Comparison of ENCODE assay signal across 16 cellular contexts in the genomic region with DNA sequence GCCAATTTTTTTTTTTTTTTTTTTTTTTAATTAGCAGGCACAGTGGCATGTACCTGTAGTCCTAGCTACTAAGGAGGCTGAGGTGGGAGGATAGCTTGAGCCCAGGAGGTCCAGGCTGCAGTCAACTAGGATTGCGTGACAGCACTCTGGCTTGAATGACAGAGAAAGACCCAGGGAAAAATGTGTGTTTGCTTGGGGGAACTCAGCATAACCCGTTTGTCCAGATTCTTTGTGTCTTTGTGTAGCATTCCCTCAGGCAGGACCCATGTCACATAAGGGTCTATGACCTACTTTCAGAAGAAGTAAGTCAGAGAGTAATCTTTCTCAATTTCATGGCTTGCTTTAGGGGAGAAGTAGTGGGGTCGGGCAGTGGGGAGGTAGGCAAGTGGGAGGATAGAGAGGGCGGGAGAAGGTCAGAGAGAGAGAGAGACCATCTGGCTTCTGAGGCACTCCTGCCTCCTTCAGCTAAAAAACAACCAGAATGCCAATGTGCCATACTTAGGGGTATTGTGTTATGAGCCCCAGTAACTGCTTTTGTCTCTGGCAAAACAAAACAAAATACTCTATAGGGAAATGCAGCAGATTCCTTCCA. TPM values are rescaled to one million over a fixed set of nuclear protein-coding genes. Genes with fewer than 3 reads are reported as not detected.
DNase-seq lines count a peak whose midpoint lies in the region; ATAC-seq and TF ChIP-seq lines count a peak whose summit lies in the region.
"Had no signal": no experiment of that assay in that cellular context is flagged by ENCODE, and none has a peak within 500 bp of the region (broad histone marks: within the 10 kb centered on the region; RNA-seq: fewer than 3 reads in every experiment).

No MANE protein-coding gene starts in this region.

- peak; percentile 77 for ATAC-seq in WTC11
- ATAC-seq: A549 had no signal

- H3K9me3 Mint-ChIP-seq in WTC11: no peaks in the 10 kb centered on the region
- H3K9me3 Mint-ChIP-seq in activated CD4-positive, alpha-beta memory T cell treated with anti-CD3 and anti-CD28 coated beads, Interleukin-2, amount 10 ng/mL, durations not matched to agents 7 days and 5 days: no peaks in the 10 kb centered on the region

- peak; percentile 45 for DNase-seq in NCI-H748 (lab: John Stamatoyannopoulos, UW; ENCODE audit: unreplicated experiment)
- DNase-seq in NCI-H748 treated with DMSO at 0.1 percent for 48 hours (lab: John Stamatoyannopoulos, UW): no peak
- DNase-seq in WTC11 (ENCODE audit: low spot score): peak; percentile 27
- DNase-seq in islet precursor cell: peak; percentile 93
- peak; percentile 66 for DNase-seq in ureter (ENCODE audit: low spot score)
- no peak for DNase-seq in NCI-H2227 treated with DMSO at 0.1 percent for 48 hours (lab: John Stamatoyannopoulos, UW)
- no peak for DNase-seq in SW 1271 (lab: John Stamatoyannopoulos, UW)
- DNase-seq in activated CD4-positive, alpha-beta memory T cell treated with anti-CD3 and anti-CD28 coated beads, Interleukin-2, amount 10 ng/mL, durations not matched to agents 7 days and 5 days: no peak
- DNase-seq: activated CD8-positive, alpha-beta memory T cell treated with anti-CD3 and anti-CD28 coated beads, Interleukin-2, amount 50 U/mL, for 4 hours; foreskin melanocyte; left ventricle myocardium inferior; NCI-H1417 treated with DMSO at 0.1 percent for 48 hours; NCI-H82; SHP77 treated with DMSO at 0.1 percent for 48 hours; testis had no signal

- H3K4me1 Mint-ChIP-seq in WTC11: peaks cover 19% of the 10 kb centered on the region
- peaks cover 7% of the 10 kb centered on the region for H3K4me1 Mint-ChIP-seq in activated CD4-positive, alpha-beta memory T cell treated with anti-CD3 and anti-CD28 coated beads, Interleukin-2, amount 10 ng/mL, durations not matched to agents 7 days and 5 days

- no peak overlapping the region for H3K4me3 Mint-ChIP-seq in WTC11
- no peak overlapping the region for H3K4me3 Mint-ChIP-seq in activated CD4-positive, alpha-beta memory T cell treated with anti-CD3 and anti-CD28 coated beads, Interleukin-2, amount 10 ng/mL, durations not matched to agents 7 days and 5 days

- no peaks in the 10 kb centered on the region for H3K27me3 Mint-ChIP-seq in WTC11 (ENCODE audit: low read depth)
- no peaks in the 10 kb centered on the region for H3K27me3 Mint-ChIP-seq in activated CD4-positive, alpha-beta memory T cell treated with anti-CD3 and anti-CD28 coated beads, Interleukin-2, amount 10 ng/mL, durations not matched to agents 7 days and 5 days

- no peaks in the 10 kb centered on the region for H3K36me3 Mint-ChIP-seq in WTC11
- H3K36me3 Mint-ChIP-seq in activated CD4-positive, alpha-beta memory T cell treated with anti-CD3 and anti-CD28 coated beads, Interleukin-2, amount 10 ng/mL, durations not matched to agents 7 days and 5 days (ENCODE audit: low read depth): no peaks in the 10 kb centered on the region

- no peak for TF ChIP-seq CTCF in WTC11 (IDR thresholded peaks at IDR 0.05)

- CTCF ChIA-PET in WTC11 (lab: Charles Lee): interaction anchor here (0.6 to 0.9 kb wide), 2 partner anchors 32 to 138 kb away, joined by 4 to 5 read pairs; no protein-coding TSS in a partner anchor
- CTCF ChIA-PET in activated CD4-positive, alpha-beta memory T cell treated with anti-CD3 and anti-CD28 coated beads, Interleukin-2, amount 10 ng/mL, durations not matched to agents 7 days and 5 days (lab: Charles Lee): interaction anchor here (0.6 to 2.4 kb wide), 4 partner anchors 23 to 223 kb away, joined by 3 to 6 read pairs (median 4); no protein-coding TSS in a partner anchor

- POLR2A ChIA-PET in WTC11 (lab: Charles Lee): interaction anchor here (0.8 kb wide), 1 partner anchor 11 kb away, joined by 3 read pairs; no protein-coding TSS in a partner anchor
- POLR2A ChIA-PET in activated CD4-positive, alpha-beta memory T cell treated with anti-CD3 and anti-CD28 coated beads, Interleukin-2, amount 10 ng/mL, durations not matched to agents 7 days and 5 days (lab: Charles Lee): no interaction called here

- peak overlapping the region; percentile 86 for H3K27ac Mint-ChIP-seq in WTC11
- H3K27ac Mint-ChIP-seq in activated CD4-positive, alpha-beta memory T cell treated with anti-CD3 and anti-CD28 coated beads, Interleukin-2, amount 10 ng/mL, durations not matched to agents 7 days and 5 days: no peak overlapping the region

TF ChIP-seq in WTC11, 78 proteins besides CTCF, POLR2A, EP300 and RAD21:
- TF ChIP-seq GABPB1 (CRISPR knock-in tag; IDR thresholded peaks at IDR 0.05) (no peak), NR3C1 (CRISPR knock-in tag; conservative IDR thresholded peaks at IDR 0.05; ENCODE audit: low read depth) (no peak), OVOL2 (CRISPR knock-in tag; IDR thresholded peaks at IDR 0.05; ENCODE audit: borderline replicate concordance) (no peak), ZNF121 (CRISPR knock-in tag; IDR thresholded peaks at IDR 0.05) (no peak), JAZF1 (CRISPR knock-in tag; IDR thresholded peaks at IDR 0.05) (no peak), TCF7 (CRISPR knock-in tag; IDR thresholded peaks at IDR 0.05; ENCODE audit: low read depth) (no peak), NR2C2 (CRISPR knock-in tag; IDR thresholded peaks at IDR 0.05) (no peak), NFATC4 (CRISPR knock-in tag; IDR thresholded peaks at IDR 0.05) (no peak), RORB (CRISPR knock-in tag; IDR thresholded peaks at IDR 0.05) (no peak), TEAD4 (CRISPR knock-in tag; IDR thresholded peaks at IDR 0.05) (no peak)
- TF ChIP-seq, protein P1, sequence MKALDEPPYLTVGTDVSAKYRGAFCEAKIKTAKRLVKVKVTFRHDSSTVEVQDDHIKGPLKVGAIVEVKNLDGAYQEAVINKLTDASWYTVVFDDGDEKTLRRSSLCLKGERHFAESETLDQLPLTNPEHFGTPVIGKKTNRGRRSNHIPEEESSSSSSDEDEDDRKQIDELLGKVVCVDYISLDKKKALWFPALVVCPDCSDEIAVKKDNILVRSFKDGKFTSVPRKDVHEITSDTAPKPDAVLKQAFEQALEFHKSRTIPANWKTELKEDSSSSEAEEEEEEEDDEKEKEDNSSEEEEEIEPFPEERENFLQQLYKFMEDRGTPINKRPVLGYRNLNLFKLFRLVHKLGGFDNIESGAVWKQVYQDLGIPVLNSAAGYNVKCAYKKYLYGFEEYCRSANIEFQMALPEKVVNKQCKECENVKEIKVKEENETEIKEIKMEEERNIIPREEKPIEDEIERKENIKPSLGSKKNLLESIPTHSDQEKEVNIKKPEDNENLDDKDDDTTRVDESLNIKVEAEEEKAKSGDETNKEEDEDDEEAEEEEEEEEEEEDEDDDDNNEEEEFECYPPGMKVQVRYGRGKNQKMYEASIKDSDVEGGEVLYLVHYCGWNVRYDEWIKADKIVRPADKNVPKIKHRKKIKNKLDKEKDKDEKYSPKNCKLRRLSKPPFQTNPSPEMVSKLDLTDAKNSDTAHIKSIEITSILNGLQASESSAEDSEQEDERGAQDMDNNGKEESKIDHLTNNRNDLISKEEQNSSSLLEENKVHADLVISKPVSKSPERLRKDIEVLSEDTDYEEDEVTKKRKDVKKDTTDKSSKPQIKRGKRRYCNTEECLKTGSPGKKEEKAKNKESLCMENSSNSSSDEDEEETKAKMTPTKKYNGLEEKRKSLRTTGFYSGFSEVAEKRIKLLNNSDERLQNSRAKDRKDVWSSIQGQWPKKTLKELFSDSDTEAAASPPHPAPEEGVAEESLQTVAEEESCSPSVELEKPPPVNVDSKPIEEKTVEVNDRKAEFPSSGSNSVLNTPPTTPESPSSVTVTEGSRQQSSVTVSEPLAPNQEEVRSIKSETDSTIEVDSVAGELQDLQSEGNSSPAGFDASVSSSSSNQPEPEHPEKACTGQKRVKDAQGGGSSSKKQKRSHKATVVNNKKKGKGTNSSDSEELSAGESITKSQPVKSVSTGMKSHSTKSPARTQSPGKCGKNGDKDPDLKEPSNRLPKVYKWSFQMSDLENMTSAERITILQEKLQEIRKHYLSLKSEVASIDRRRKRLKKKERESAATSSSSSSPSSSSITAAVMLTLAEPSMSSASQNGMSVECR (CRISPR knock-in tag; IDR thresholded peaks at IDR 0.05; ENCODE audit: borderline replicate concordance): no peak
- TF ChIP-seq, protein P2, sequence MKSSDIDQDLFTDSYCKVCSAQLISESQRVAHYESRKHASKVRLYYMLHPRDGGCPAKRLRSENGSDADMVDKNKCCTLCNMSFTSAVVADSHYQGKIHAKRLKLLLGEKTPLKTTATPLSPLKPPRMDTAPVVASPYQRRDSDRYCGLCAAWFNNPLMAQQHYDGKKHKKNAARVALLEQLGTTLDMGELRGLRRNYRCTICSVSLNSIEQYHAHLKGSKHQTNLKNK (CRISPR knock-in tag; IDR thresholded peaks at IDR 0.05): no peak
- TF ChIP-seq, protein P3, sequence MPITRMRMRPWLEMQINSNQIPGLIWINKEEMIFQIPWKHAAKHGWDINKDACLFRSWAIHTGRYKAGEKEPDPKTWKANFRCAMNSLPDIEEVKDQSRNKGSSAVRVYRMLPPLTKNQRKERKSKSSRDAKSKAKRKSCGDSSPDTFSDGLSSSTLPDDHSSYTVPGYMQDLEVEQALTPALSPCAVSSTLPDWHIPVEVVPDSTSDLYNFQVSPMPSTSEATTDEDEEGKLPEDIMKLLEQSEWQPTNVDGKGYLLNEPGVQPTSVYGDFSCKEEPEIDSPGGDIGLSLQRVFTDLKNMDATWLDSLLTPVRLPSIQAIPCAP (CRISPR knock-in tag; IDR thresholded peaks at IDR 0.05): no peak
- TF ChIP-seq, protein P4, sequence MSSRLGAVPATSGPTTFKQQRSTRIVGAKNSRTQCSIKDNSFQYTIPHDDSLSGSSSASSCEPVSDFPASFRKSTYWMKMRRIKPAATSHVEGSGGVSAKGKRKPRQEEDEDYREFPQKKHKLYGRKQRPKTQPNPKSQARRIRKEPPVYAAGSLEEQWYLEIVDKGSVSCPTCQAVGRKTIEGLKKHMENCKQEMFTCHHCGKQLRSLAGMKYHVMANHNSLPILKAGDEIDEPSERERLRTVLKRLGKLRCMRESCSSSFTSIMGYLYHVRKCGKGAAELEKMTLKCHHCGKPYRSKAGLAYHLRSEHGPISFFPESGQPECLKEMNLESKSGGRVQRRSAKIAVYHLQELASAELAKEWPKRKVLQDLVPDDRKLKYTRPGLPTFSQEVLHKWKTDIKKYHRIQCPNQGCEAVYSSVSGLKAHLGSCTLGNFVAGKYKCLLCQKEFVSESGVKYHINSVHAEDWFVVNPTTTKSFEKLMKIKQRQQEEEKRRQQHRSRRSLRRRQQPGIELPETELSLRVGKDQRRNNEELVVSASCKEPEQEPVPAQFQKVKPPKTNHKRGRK (CRISPR knock-in tag; IDR thresholded peaks at IDR 0.05; ENCODE audit: borderline replicate concordance): no peak

RNA-seq across cellular contexts. Expression of a gene that starts 11.9 kb away (rescaled TPM):
- total RNA-seq in WTC11 (2021): 67.5 to 101 TPM (median 99.2 TPM) in 3 replicates
- 89.8 TPM for total RNA-seq in ureter
- total RNA-seq in activated CD4-positive, alpha-beta memory T cell treated with anti-CD3 and anti-CD28 coated beads, Interleukin-2, amount 10 ng/mL, durations not matched to agents 7 days and 5 days: 10 to 100 TPM; 66.6 to 69.4 TPM

Comparison
In these comparisons a context has a peak if more than half of its experiments do, and no peak if none do; other contexts are left out.
1. DNase-seq: peak in NCI-H748 (single experiment), WTC11 (single experiment), islet precursor cell (single experiment) and ureter (single experiment); none in NCI-H748 treated with DMSO at 0.1 percent for 48 hours (single experiment), NCI-H2227 treated with DMSO at 0.1 percent for 48 hours (single experiment), SW 1271 (0 of 2) and activated CD4-positive, alpha-beta memory T cell treated with anti-CD3 and anti-CD28 coated beads, Interleukin-2, amount 10 ng/mL, durations not matched to agents 7 days and 5 days (single experiment).